1 cellular context compared by ENCODE assay signal in genomic region chr9:133121200-133122166, GRCh38.
TF ChIP-seq lines count a peak whose summit lies in the region.

Gene RALGDS (minus strand): TSS chr9:133121240. CDS start chr9:133121154, 86 bp downstream.

TF ChIP-seq in HepG2, 621 proteins besides CTCF, POLR2A, EP300 and RAD21 (continued from another document):
- no peak; the same call in 1 of the 2 replicates for TF ChIP-seq YEATS4 (CRISPR knock-in tag; IDR thresholded peaks at IDR 0.05; ENCODE audit: borderline replicate concordance)
- peak; percentile 60 for TF ChIP-seq GMEB1 (CRISPR knock-in tag; IDR thresholded peaks at IDR 0.05; ENCODE audit: borderline replicate concordance)
- TF ChIP-seq FOXO1 (CRISPR knock-in tag; IDR thresholded peaks at IDR 0.05) = 0 out of 2 replicates have a peak, but pooled peaks have one; percentile 29
- TF ChIP-seq ZNF776 (CRISPR knock-in tag; IDR thresholded peaks at IDR 0.05) = no peak
TF ChIP-seq in HepG2: peak in this region for 44.
